12 cellular contexts compared by ENCODE assay signal in genomic region chr2:39512941-39513340, GRCh38.
A peak's percentile ranks its signal among the peaks of the same experiment; 100 is the strongest.
DNase-seq lines count a peak whose midpoint lies in the region; ATAC-seq and TF ChIP-seq lines count a peak whose summit lies in the region.
"Had no signal": no experiment of that assay in that cellular context is flagged by ENCODE, and none has a peak within 500 bp of the region (broad histone marks: within the 10 kb centered on the region; RNA-seq: fewer than 3 reads in every experiment).

No MANE protein-coding gene starts in this region.

- H3K27me3 Mint-ChIP-seq in activated T-cell treated with anti-CD3 and anti-CD28 coated beads, Interleukin-2, amount 50 U/mL, for 4 hours (ENCODE audit: low read depth) = no peaks in the 10 kb centered on the region

- H3K18ac ChIP-seq in mesenchymal stem cell (ENCODE audit: low read depth in 1 of 2, low read length in 2 of 2) = peak overlapping the region; percentile 13 to 89

- no peak overlapping the region for H2BK5ac ChIP-seq in mesenchymal stem cell (ENCODE audit: low read depth, low read length, poor library complexity, severe bottlenecking)

- peak overlapping the region; percentile 66 for H3K27ac ChIP-seq in mesenchymal stem cell (ENCODE audit: low read length, poor library complexity, severe bottlenecking)
- peak overlapping the region; percentile 14 to 48 for H3K27ac ChIP-seq in thoracic aorta

- H3K27me3 ChIP-seq in mesenchymal stem cell (ENCODE audit: control insufficient read depth in 1 of 2, insufficient read depth in 1 of 2, low read length in 2 of 2) = no peaks in the 10 kb centered on the region
- H3K27me3 ChIP-seq in thoracic aorta (replicated peaks; ENCODE audit: insufficient read depth) = no peaks in the 10 kb centered on the region

- no peak overlapping the region for H4K8ac ChIP-seq in mesenchymal stem cell (ENCODE audit: low read length)

- H2AK5ac ChIP-seq in mesenchymal stem cell (ENCODE audit: low read length, severe bottlenecking) = peak overlapping the region; percentile 86

- no peaks in the 10 kb centered on the region for H3K36me3 Mint-ChIP-seq in activated T-cell treated with anti-CD3 and anti-CD28 coated beads, Interleukin-2, amount 50 U/mL, for 4 hours (ENCODE audit: insufficient read depth)
- H3K36me3 Mint-ChIP-seq: natural killer cell had no signal

- H2BK12ac ChIP-seq in mesenchymal stem cell (ENCODE audit: low read length in 2 of 2) = peak overlapping the region in 1 of 2 experiments; percentile 20

- no peak for DNase-seq in activated T-cell treated with anti-CD3 and anti-CD28 coated beads, Interleukin-2, amount 50 U/mL, for 4 hours
- no peak for DNase-seq in activated T-cell treated with anti-CD3 and anti-CD28 coated beads, Interleukin-2, amount 50 U/mL, for 48 hours
- DNase-seq in amniotic epithelial cell (ENCODE audit: low read depth) = peak; percentile 67
- peak; percentile 78 for DNase-seq in mesenchymal stem cell
- no peak for DNase-seq in thoracic aorta (ENCODE audit: low spot score)
- DNase-seq in occipital lobe (lab: John Stamatoyannopoulos, UW) = no peak
- DNase-seq: DMS79, natural killer cell, NCI-H2171, T-helper 9 cell had no signal

- no peak overlapping the region for H3K23ac ChIP-seq in mesenchymal stem cell (ENCODE audit: low read length in 2 of 2)

- peak overlapping the region in 1 of 2 experiments; percentile 71 for H3K4ac ChIP-seq in mesenchymal stem cell (ENCODE audit: low read depth in 1 of 2, low read length in 2 of 2)

- H3K79me1 ChIP-seq in mesenchymal stem cell (replicated peaks; ENCODE audit: low read length, poor library complexity, severe bottlenecking) = peaks cover 4% of the 10 kb centered on the region

- 32% methylated on average over 5 of the region's 6 CpGs for WGBS in mesenchymal stem cell

- no peaks in the 10 kb centered on the region for H3K9me3 ChIP-seq in mesenchymal stem cell (ENCODE audit: control insufficient read depth, low read length)
- H3K9me3 ChIP-seq in thoracic aorta = no peaks in the 10 kb centered on the region

- H2BK15ac ChIP-seq in mesenchymal stem cell (ENCODE audit: low read depth, poor library complexity, severe bottlenecking) = no peak overlapping the region

- H3K36me3 ChIP-seq in mesenchymal stem cell (ENCODE audit: control insufficient read depth in 1 of 2, insufficient read depth in 2 of 2, low read depth in 1 of 2, low read length in 2 of 2) (no peaks in the 10 kb centered on the region), thoracic aorta (no peaks in the 10 kb centered on the region)

- ATAC-seq in activated T-cell treated with anti-CD3 and anti-CD28 coated beads, Interleukin-2, amount 50 U/mL, for 4 hours = no peak
- ATAC-seq in thoracic aorta (ENCODE audit: insufficient number of reproducible peaks, low FRiP score, low read depth) (no peak), GM21825 (IDR thresholded peaks at IDR 0.05; ENCODE audit: unreplicated experiment) (no peak), HG03135 (IDR thresholded peaks at IDR 0.05; ENCODE audit: unreplicated experiment) (no peak)

- no peak for TF ChIP-seq CTCF in thoracic aorta (IDR thresholded peaks at IDR 0.05)

- H2AFZ ChIP-seq in mesenchymal stem cell (ENCODE audit: low read depth, low read length) = no peak overlapping the region

- no peak overlapping the region for H3K4me2 ChIP-seq in mesenchymal stem cell (ENCODE audit: low read length, poor library complexity, severe bottlenecking)

- peak overlapping the region; percentile 54 for H2BK120ac ChIP-seq in mesenchymal stem cell (ENCODE audit: low read depth, low read length)

- H3K9me3 Mint-ChIP-seq in activated T-cell treated with anti-CD3 and anti-CD28 coated beads, Interleukin-2, amount 50 U/mL, for 4 hours = no peaks in the 10 kb centered on the region
- H3K9me3 Mint-ChIP-seq: natural killer cell had no signal

- no peak overlapping the region for H3K14ac ChIP-seq in mesenchymal stem cell (ENCODE audit: low read length in 2 of 2)

- H3K4me1 ChIP-seq in mesenchymal stem cell (ENCODE audit: control insufficient read depth, insufficient read depth, low read depth, low read length) = peaks cover 14% of the 10 kb centered on the region
- H3K4me1 ChIP-seq in thoracic aorta (ENCODE audit: control insufficient read depth in 1 of 2, low read depth in 2 of 2) = peaks cover 19 to 49% of the 10 kb centered on the region in 2 donors

- H3K4me3 Mint-ChIP-seq in activated T-cell treated with anti-CD3 and anti-CD28 coated beads, Interleukin-2, amount 50 U/mL, for 4 hours = peak overlapping the region; percentile 57
- H3K4me3 Mint-ChIP-seq: natural killer cell had no signal

- H3K9ac ChIP-seq in mesenchymal stem cell (ENCODE audit: low read length) = peak overlapping the region; percentile 31

- H3K4me3 ChIP-seq in mesenchymal stem cell (ENCODE audit: insufficient read depth in 1 of 2, low read depth in 1 of 2, low read length in 2 of 2) = no peak overlapping the region
- H3K4me3 ChIP-seq in thoracic aorta = no peak overlapping the region

- H3K4me1 Mint-ChIP-seq in activated T-cell treated with anti-CD3 and anti-CD28 coated beads, Interleukin-2, amount 50 U/mL, for 4 hours (ENCODE audit: low read depth) = peaks cover 32% of the 10 kb centered on the region

- H4K91ac ChIP-seq in mesenchymal stem cell (ENCODE audit: low read length) = no peak overlapping the region

Comparison
In these comparisons a context has a peak if more than half of its experiments do, and no peak if none do; other contexts are left out.
1. DNase-seq: peak in amniotic epithelial cell (single experiment) and mesenchymal stem cell (single experiment); none in activated T-cell treated with anti-CD3 and anti-CD28 coated beads, Interleukin-2, amount 50 U/mL, for 4 hours (single experiment), activated T-cell treated with anti-CD3 and anti-CD28 coated beads, Interleukin-2, amount 50 U/mL, for 48 hours (0 of 2), thoracic aorta (single experiment) and occipital lobe (single experiment).